Comparison of ENCODE assay signal across 8 cellular contexts in the genomic region with DNA sequence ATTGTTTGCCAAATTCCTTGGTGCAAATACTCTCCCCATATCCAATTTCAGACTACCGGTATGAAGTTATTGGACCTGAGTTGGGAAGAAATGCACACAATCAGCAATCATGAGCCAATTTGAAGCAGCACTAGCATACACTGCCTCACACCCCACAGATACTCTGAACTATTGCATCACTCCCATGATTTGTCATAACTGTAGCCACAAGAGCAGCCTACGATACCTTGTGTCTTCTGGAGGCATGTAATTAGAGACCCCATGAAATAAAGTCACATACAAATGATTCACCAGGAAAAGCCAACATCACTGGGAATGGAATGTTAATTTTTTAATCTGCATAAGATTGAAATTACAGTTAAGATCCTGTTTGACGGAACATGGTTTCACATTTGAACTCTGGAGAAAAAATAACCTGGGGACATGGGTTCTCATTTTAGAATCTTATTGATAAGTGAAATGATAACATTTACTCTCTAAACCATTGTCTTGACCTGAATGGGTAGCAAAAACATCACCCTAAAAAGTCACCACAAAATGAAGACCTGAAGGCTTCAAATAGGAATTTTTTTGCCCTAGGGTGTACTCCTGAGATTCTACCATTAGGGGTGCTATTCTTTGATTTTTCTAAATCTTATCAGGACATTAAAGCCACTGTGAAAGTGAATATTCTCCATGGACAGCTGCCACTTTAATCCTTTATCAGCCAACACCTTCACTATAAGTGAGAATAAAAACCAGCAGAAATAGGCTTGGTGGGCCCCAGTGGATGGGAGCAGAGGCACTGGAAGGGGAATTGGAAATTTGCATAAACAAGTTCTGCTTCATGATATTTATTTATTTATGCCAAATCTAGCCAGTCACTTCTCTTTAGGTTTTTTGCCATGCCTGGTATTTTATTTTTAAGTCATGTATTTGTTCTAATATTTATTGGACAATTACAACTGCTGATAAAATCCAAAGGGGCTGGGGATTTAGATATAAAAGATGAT. TPM values are rescaled to one million over a fixed set of nuclear protein-coding genes. Genes with fewer than 3 reads are reported as not detected.
DNase-seq lines count a peak whose midpoint lies in the region; ATAC-seq, FAIRE-seq and TF ChIP-seq lines count a peak whose summit lies in the region.

No MANE protein-coding gene starts in this region.

- peak; percentile 74 for ATAC-seq in GM21526 (IDR thresholded peaks at IDR 0.05; ENCODE audit: low FRiP score, unreplicated experiment)

- TF ChIP-seq EP300 in SK-N-SH (IDR thresholded peaks at IDR 0.05; ENCODE audit: borderline replicate concordance in 1 of 2, low read depth in 1 of 2, low read length in 1 of 2) = no peak

- 81% methylated on average over 3 of the region's 3 CpGs for WGBS in SK-N-SH (ENCODE audit: low lambda C conversion rate)
- WGBS in small intestine, 3 donors = 66 to 75% (median 69%) methylated on average over 3 of the region's 3 CpGs

- no peak for TF ChIP-seq RAD21 in SK-N-SH (IDR thresholded peaks at IDR 0.05; ENCODE audit: low read length)

- H3K4me2 ChIP-seq in SK-N-SH = no peak overlapping the region

- no peak overlapping the region for H2AFZ ChIP-seq in SK-N-SH (ENCODE audit: low read depth)

- POLR2A ChIA-PET in SK-N-SH (lab: Yijun Ruan, JAX) = no interaction called here

- no peaks in the 10 kb centered on the region for H4K20me1 ChIP-seq in SK-N-SH (ENCODE audit: insufficient read depth)

- H3K4me1 ChIP-seq in SK-N-SH (ENCODE audit: control insufficient read depth in 1 of 2, insufficient read depth in 2 of 2, low read depth in 1 of 2, low read length in 1 of 2) = peaks cover 0 to 3% of the 10 kb centered on the region in 2 experiments; a peak in 1 of 4 replicates
- no peaks in the 10 kb centered on the region for H3K4me1 ChIP-seq in small intestine (ENCODE audit: control insufficient read depth in 2 of 2, insufficient read depth in 1 of 2, low read depth in 1 of 2, low read length in 1 of 2)

- TF ChIP-seq CTCF in HL-60 (IDR thresholded peaks at IDR 0.05; ENCODE audit: insufficient read depth, low read length) = peak; percentile 33
- TF ChIP-seq CTCF in SK-N-SH (IDR thresholded peaks at IDR 0.05) = peak; percentile 60

- peak; percentile 23 to 33 for DNase-seq in activated CD4-positive, alpha-beta T cell treated with anti-CD3 and anti-CD28 coated beads for 4 hours
- DNase-seq in activated CD4-positive, alpha-beta T cell treated with anti-CD3 and anti-CD28 coated beads for 1 hour = no peak
- DNase-seq in HL-60 (ENCODE audit: low read depth in 1 of 2, low spot score in 1 of 2) = peak; percentile 73 to 85
- DNase-seq in SK-N-SH = peak; percentile 10
- peak; percentile 57 for DNase-seq in epithelial cell of prostate (ENCODE audit: low read depth, low spot score)
- peak; percentile 24 for DNase-seq in small intestine
- DNase-seq in kidney glomerular epithelial cell (lab: John Stamatoyannopoulos, UW) = no peak

- H3K9me3 ChIP-seq in SK-N-SH (no peaks in the 10 kb centered on the region), small intestine (ENCODE audit: control insufficient read depth, low read depth) (no peaks in the 10 kb centered on the region)

- no peaks in the 10 kb centered on the region for H3K9me2 ChIP-seq in SK-N-SH

- no peaks in the 10 kb centered on the region for H3K27me3 ChIP-seq in HL-60 (ENCODE audit: insufficient read depth, poor library complexity, severe bottlenecking)
- H3K27me3 ChIP-seq in SK-N-SH (ENCODE audit: insufficient read depth) = no peaks in the 10 kb centered on the region
- no peaks in the 10 kb centered on the region for H3K27me3 ChIP-seq in small intestine (ENCODE audit: control insufficient read depth in 2 of 2, insufficient read depth in 2 of 2, low read length in 2 of 2)

- peak overlapping the region; percentile 50 for H3K27ac ChIP-seq in HL-60 (replicated peaks)
- no peak overlapping the region for H3K27ac ChIP-seq in SK-N-SH (ENCODE audit: low read depth in 2 of 2, low read length in 1 of 2)
- no peak overlapping the region for H3K27ac ChIP-seq in epithelial cell of prostate
- no peak overlapping the region for H3K27ac ChIP-seq in small intestine (ENCODE audit: low read depth in 1 of 2, low read length in 1 of 2)

- H3F3A ChIP-seq in SK-N-SH (replicated peaks; ENCODE audit: insufficient read depth) = no peaks in the 10 kb centered on the region

- no peak for FAIRE-seq in small intestine (lab: Jason Lieb, UNC)

- H3K79me2 ChIP-seq in SK-N-SH (ENCODE audit: insufficient read depth) = no peaks in the 10 kb centered on the region

- CTCF ChIA-PET in SK-N-SH (lab: Yijun Ruan, JAX) = interaction anchor here (1.0 to 1.6 kb wide), 2 partner anchors 43 to 55 kb away, joined by 3 to 4 read pairs; no protein-coding TSS in a partner anchor

- H3K9ac ChIP-seq in SK-N-SH = no peak overlapping the region

- H3K36me3 ChIP-seq in SK-N-SH (replicated peaks in 1 of 2; ENCODE audit: control insufficient read depth in 1 of 2, insufficient read depth in 2 of 2, low read length in 1 of 2) = no peaks in the 10 kb centered on the region
- H3K36me3 ChIP-seq in small intestine (ENCODE audit: control insufficient read depth in 2 of 2, insufficient read depth in 2 of 2, low read length in 2 of 2) = no peaks in the 10 kb centered on the region

- H3K4me3 ChIP-seq in HL-60 (replicated peaks; ENCODE audit: insufficient read depth, low read length) = peak overlapping the region; percentile 19
- no peak overlapping the region; a peak in 1 of 4 replicates for H3K4me3 ChIP-seq in SK-N-SH (ENCODE audit: low read depth in 2 of 2, low read length in 1 of 2)
- H3K4me3 ChIP-seq in small intestine (ENCODE audit: low read depth in 1 of 2, low read length in 2 of 2) = no peak overlapping the region

TF ChIP-seq in SK-N-SH, 30 proteins besides CTCF, POLR2A, EP300 and RAD21:
- TF ChIP-seq, protein P1, sequence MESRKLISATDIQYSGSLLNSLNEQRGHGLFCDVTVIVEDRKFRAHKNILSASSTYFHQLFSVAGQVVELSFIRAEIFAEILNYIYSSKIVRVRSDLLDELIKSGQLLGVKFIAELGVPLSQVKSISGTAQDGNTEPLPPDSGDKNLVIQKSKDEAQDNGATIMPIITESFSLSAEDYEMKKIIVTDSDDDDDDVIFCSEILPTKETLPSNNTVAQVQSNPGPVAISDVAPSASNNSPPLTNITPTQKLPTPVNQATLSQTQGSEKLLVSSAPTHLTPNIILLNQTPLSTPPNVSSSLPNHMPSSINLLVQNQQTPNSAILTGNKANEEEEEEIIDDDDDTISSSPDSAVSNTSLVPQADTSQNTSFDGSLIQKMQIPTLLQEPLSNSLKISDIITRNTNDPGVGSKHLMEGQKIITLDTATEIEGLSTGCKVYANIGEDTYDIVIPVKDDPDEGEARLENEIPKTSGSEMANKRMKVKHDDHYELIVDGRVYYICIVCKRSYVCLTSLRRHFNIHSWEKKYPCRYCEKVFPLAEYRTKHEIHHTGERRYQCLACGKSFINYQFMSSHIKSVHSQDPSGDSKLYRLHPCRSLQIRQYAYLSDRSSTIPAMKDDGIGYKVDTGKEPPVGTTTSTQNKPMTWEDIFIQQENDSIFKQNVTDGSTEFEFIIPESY (IDR thresholded peaks at IDR 0.05; ENCODE audit: borderline replicate concordance, low read depth) = no peak
- TF ChIP-seq EZH2phosphoT487 (IDR thresholded peaks at IDR 0.05; ENCODE audit: borderline replicate concordance, low read depth) (no peak), POLR2AphosphoS5 (IDR thresholded peaks at IDR 0.05; ENCODE audit: low read depth, low read length) (no peak), SMC3 (IDR thresholded peaks at IDR 0.05; ENCODE audit: low read depth, low read length) (no peak), FOSL2 (IDR thresholded peaks at IDR 0.05; ENCODE audit: borderline replicate concordance, low read depth) (no peak)
- TF ChIP-seq, protein P2, sequence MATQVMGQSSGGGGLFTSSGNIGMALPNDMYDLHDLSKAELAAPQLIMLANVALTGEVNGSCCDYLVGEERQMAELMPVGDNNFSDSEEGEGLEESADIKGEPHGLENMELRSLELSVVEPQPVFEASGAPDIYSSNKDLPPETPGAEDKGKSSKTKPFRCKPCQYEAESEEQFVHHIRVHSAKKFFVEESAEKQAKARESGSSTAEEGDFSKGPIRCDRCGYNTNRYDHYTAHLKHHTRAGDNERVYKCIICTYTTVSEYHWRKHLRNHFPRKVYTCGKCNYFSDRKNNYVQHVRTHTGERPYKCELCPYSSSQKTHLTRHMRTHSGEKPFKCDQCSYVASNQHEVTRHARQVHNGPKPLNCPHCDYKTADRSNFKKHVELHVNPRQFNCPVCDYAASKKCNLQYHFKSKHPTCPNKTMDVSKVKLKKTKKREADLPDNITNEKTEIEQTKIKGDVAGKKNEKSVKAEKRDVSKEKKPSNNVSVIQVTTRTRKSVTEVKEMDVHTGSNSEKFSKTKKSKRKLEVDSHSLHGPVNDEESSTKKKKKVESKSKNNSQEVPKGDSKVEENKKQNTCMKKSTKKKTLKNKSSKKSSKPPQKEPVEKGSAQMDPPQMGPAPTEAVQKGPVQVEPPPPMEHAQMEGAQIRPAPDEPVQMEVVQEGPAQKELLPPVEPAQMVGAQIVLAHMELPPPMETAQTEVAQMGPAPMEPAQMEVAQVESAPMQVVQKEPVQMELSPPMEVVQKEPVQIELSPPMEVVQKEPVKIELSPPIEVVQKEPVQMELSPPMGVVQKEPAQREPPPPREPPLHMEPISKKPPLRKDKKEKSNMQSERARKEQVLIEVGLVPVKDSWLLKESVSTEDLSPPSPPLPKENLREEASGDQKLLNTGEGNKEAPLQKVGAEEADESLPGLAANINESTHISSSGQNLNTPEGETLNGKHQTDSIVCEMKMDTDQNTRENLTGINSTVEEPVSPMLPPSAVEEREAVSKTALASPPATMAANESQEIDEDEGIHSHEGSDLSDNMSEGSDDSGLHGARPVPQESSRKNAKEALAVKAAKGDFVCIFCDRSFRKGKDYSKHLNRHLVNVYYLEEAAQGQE (IDR thresholded peaks at IDR 0.05; ENCODE audit: low read depth, low read length) = no peak
- TF ChIP-seq, protein P3, sequence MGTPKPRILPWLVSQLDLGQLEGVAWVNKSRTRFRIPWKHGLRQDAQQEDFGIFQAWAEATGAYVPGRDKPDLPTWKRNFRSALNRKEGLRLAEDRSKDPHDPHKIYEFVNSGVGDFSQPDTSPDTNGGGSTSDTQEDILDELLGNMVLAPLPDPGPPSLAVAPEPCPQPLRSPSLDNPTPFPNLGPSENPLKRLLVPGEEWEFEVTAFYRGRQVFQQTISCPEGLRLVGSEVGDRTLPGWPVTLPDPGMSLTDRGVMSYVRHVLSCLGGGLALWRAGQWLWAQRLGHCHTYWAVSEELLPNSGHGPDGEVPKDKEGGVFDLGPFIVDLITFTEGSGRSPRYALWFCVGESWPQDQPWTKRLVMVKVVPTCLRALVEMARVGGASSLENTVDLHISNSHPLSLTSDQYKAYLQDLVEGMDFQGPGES (IDR thresholded peaks at IDR 0.05; ENCODE audit: low read depth, low read length) = no peak

RNA-seq across cellular contexts. Expression of a gene that starts 34.5 kb away (rescaled TPM):
- 19.0 and 24.3 TPM in 2 replicates for polyA plus RNA-seq in SK-N-SH (2012; rRNA removed)
- 29.0 and 36.8 TPM in 2 replicates for polyA plus RNA-seq in SK-N-SH (2012; cell fraction: cytosol; rRNA removed)
- polyA plus RNA-seq in SK-N-SH (2012; cell fraction: nucleus; rRNA removed) = 6.9 and 19.7 TPM in 2 replicates
- 10 to 100 TPM; 23.0 to 34.7 (median 26.7) TPM for polyA plus RNA-seq in small intestine

Comparison
In these comparisons a context has a peak if more than half of its experiments do, and no peak if none do; other contexts are left out.
1. DNase-seq: peak in activated CD4-positive, alpha-beta T cell treated with anti-CD3 and anti-CD28 coated beads for 4 hours (2 of 2), HL-60 (2 of 2), SK-N-SH (single experiment), epithelial cell of prostate (single experiment) and small intestine (single experiment); none in activated CD4-positive, alpha-beta T cell treated with anti-CD3 and anti-CD28 coated beads for 1 hour (single experiment) and kidney glomerular epithelial cell (single experiment).